In genomic region chr3:132695422-132695821, GRCh38 we compare ENCODE assay signal across 12 cellular contexts. TPM values are rescaled to one million over a fixed set of nuclear protein-coding genes. Genes with fewer than 3 reads are reported as not detected.
A peak's percentile ranks its signal among the peaks of the same experiment; 100 is the strongest.
DNase-seq lines count a peak whose midpoint lies in the region; ATAC-seq, FAIRE-seq and TF ChIP-seq lines count a peak whose summit lies in the region.
"Had no signal": no experiment of that assay in that cellular context is flagged by ENCODE, and none has a peak within 500 bp of the region (broad histone marks: within the 10 kb centered on the region; RNA-seq: fewer than 3 reads in every experiment).

No MANE protein-coding gene starts in this region.

- H3K9me3 ChIP-seq in left ventricle myocardium inferior (replicated peaks), result no peaks in the 10 kb centered on the region

- peaks cover 2% of the 10 kb centered on the region for H3K36me3 Mint-ChIP-seq in activated naive CD8-positive, alpha-beta T cell
- peaks cover 8% of the 10 kb centered on the region for H3K36me3 Mint-ChIP-seq in activated naive CD8-positive, alpha-beta T cell treated with anti-CD3 and anti-CD28 coated beads for 36 hours

- no peaks in the 10 kb centered on the region for H3K27me3 ChIP-seq in foreskin keratinocyte
- no peaks in the 10 kb centered on the region for H3K27me3 ChIP-seq in left ventricle myocardium inferior (ENCODE audit: low read depth)

- no peaks in the 10 kb centered on the region for H3K9me3 Mint-ChIP-seq in activated naive CD8-positive, alpha-beta T cell (ENCODE audit: low read depth)
- no peaks in the 10 kb centered on the region for H3K9me3 Mint-ChIP-seq in activated naive CD8-positive, alpha-beta T cell treated with anti-CD3 and anti-CD28 coated beads for 36 hours

- H3K4me3 Mint-ChIP-seq in activated naive CD8-positive, alpha-beta T cell, result no peak overlapping the region
- H3K4me3 Mint-ChIP-seq in activated naive CD8-positive, alpha-beta T cell treated with anti-CD3 and anti-CD28 coated beads for 36 hours, result no peak overlapping the region

- H3K4me1 ChIP-seq in foreskin keratinocyte, result no peaks in the 10 kb centered on the region
- H3K4me1 ChIP-seq in left ventricle myocardium inferior, result no peaks in the 10 kb centered on the region

- peaks cover 2% of the 10 kb centered on the region for H3K4me1 Mint-ChIP-seq in activated naive CD8-positive, alpha-beta T cell (ENCODE audit: low read depth)
- H3K4me1 Mint-ChIP-seq in activated naive CD8-positive, alpha-beta T cell treated with anti-CD3 and anti-CD28 coated beads for 36 hours, result peaks cover 6% of the 10 kb centered on the region

- H3K27ac Mint-ChIP-seq in activated naive CD8-positive, alpha-beta T cell, result peak overlapping the region; percentile 41
- no peak overlapping the region for H3K27ac Mint-ChIP-seq in activated naive CD8-positive, alpha-beta T cell treated with anti-CD3 and anti-CD28 coated beads for 36 hours

- TF ChIP-seq CTCF in foreskin keratinocyte (conservative IDR thresholded peaks at IDR 0.05) (no peak), left ventricle myocardium inferior (IDR thresholded peaks at IDR 0.05; ENCODE audit: borderline replicate concordance) (no peak)

- DNase-seq in activated naive CD8-positive, alpha-beta T cell treated with anti-CD3 and anti-CD28 coated beads for 36 hours, result no peak
- DNase-seq in foreskin keratinocyte (no peak), left ventricle myocardium inferior (no peak), medulla oblongata (ENCODE audit: extremely low spot score) (no peak), GM19239 (ENCODE audit: insufficient read length, low spot score) (no peak)
- DNase-seq: COR-L47, H7, NCI-H1105, NCI-H1694, SIG-M5 had no signal

- H3K4me3 ChIP-seq in left ventricle myocardium inferior, result no peak overlapping the region

- H3K27me3 Mint-ChIP-seq in activated naive CD8-positive, alpha-beta T cell, result no peaks in the 10 kb centered on the region
- H3K27me3 Mint-ChIP-seq in activated naive CD8-positive, alpha-beta T cell treated with anti-CD3 and anti-CD28 coated beads for 36 hours, result no peaks in the 10 kb centered on the region

- peak; percentile 47; the same call in 1 of the 3 replicates for ATAC-seq in SK-N-SH treated with all-trans-retinoic acid at 6 μM for 48 hours
- ATAC-seq in foreskin keratinocyte, result peak; percentile 46

- intact Hi-C loops in left ventricle myocardium inferior (cut with micrococcal nuclease), result loop anchor here (10.0 kb wide), 1 partner anchor 191 kb away; no protein-coding TSS in a partner anchor

- H3K36me3 ChIP-seq in left ventricle myocardium inferior, result peaks cover 98% of the 10 kb centered on the region

- no peak overlapping the region for H3K27ac ChIP-seq in foreskin keratinocyte
- H3K27ac ChIP-seq in left ventricle myocardium inferior (replicated peaks), result no peak overlapping the region

- FAIRE-seq in GM19239 (lab: Jason Lieb, UNC), result no peak

TF ChIP-seq in SK-N-SH treated with all-trans-retinoic acid at 6 μM for 48 hours, 23 proteins besides CTCF, POLR2A, EP300 and RAD21:
- no peak for TF ChIP-seq CSDC2 (CRISPR knock-in tag; IDR thresholded peaks at IDR 0.05)
- no peak for TF ChIP-seq SNAI2 (CRISPR knock-in tag; IDR thresholded peaks at IDR 0.05)
- TF ChIP-seq ZC3H10 (CRISPR knock-in tag; IDR thresholded peaks at IDR 0.05), result no peak
- TF ChIP-seq OSR1 (CRISPR knock-in tag; IDR thresholded peaks at IDR 0.05), result no peak
- no peak for TF ChIP-seq ZFP3 (CRISPR knock-in tag; IDR thresholded peaks at IDR 0.05)
- TF ChIP-seq BACH2 (CRISPR knock-in tag; IDR thresholded peaks at IDR 0.05; ENCODE audit: borderline replicate concordance), result no peak
- TF ChIP-seq GLIS3 (CRISPR knock-in tag; IDR thresholded peaks at IDR 0.05), result no peak
- no peak for TF ChIP-seq ZFP30 (CRISPR knock-in tag; IDR thresholded peaks at IDR 0.05)
- TF ChIP-seq CSRNP3 (CRISPR knock-in tag; IDR thresholded peaks at IDR 0.05), result no peak
- no peak for TF ChIP-seq RARB (CRISPR knock-in tag; IDR thresholded peaks at IDR 0.05)
- TF ChIP-seq ISL1 (CRISPR knock-in tag; IDR thresholded peaks at IDR 0.05), result no peak
- no peak for TF ChIP-seq ZNF8 (CRISPR knock-in tag; IDR thresholded peaks at IDR 0.05)
- no peak for TF ChIP-seq PPARA (CRISPR knock-in tag; IDR thresholded peaks at IDR 0.05; ENCODE audit: borderline replicate concordance)
- TF ChIP-seq TOX (CRISPR knock-in tag; IDR thresholded peaks at IDR 0.05; ENCODE audit: borderline replicate concordance), result no peak
- no peak for TF ChIP-seq POU6F1 (CRISPR knock-in tag; IDR thresholded peaks at IDR 0.05; ENCODE audit: borderline replicate concordance, low read depth)
- TF ChIP-seq ESRRG (CRISPR knock-in tag; IDR thresholded peaks at IDR 0.05), result no peak
- TF ChIP-seq CREB5 (CRISPR knock-in tag; IDR thresholded peaks at IDR 0.05; ENCODE audit: low read depth), result no peak
TF ChIP-seq in SK-N-SH treated with all-trans-retinoic acid at 6 μM for 48 hours: peak in this region for 0.

RNA-seq across cellular contexts. Expression of gene NPHP3, which starts 26.8 kb away (rescaled TPM):
- 1 to 10 TPM; 7.3 to 8.4 TPM for total RNA-seq in activated naive CD8-positive, alpha-beta T cell treated with anti-CD3 and anti-CD28 coated beads for 36 hours
- total RNA-seq in foreskin keratinocyte (12.7 and 12.8 TPM in 2 replicates), left ventricle myocardium inferior (10.1 TPM)
- 3.4 and 4.2 TPM in 2 replicates for polyA plus RNA-seq in foreskin keratinocyte

RNA-seq across cellular contexts. Expression of gene UBA5, which starts 35.3 kb away (rescaled TPM):
- total RNA-seq in activated naive CD8-positive, alpha-beta T cell treated with anti-CD3 and anti-CD28 coated beads for 36 hours, result 10 to 100 TPM; 68.9 to 77.6 TPM
- total RNA-seq in foreskin keratinocyte, result 34.9 and 41.3 TPM in 2 replicates
- polyA plus RNA-seq in foreskin keratinocyte, result 16.8 and 22.2 TPM in 2 replicates
- 37.5 TPM for total RNA-seq in left ventricle myocardium inferior

RNA-seq across cellular contexts. Expression of gene ACAD11, which starts 35.8 kb away (rescaled TPM):
- 10 to 100 TPM; 11.3 to 12.4 TPM for total RNA-seq in activated naive CD8-positive, alpha-beta T cell treated with anti-CD3 and anti-CD28 coated beads for 36 hours
- total RNA-seq in foreskin keratinocyte (17.5 and 18.9 TPM in 2 replicates), left ventricle myocardium inferior (21.5 TPM)
- 5.7 and 7.3 TPM in 2 replicates for polyA plus RNA-seq in foreskin keratinocyte
